8 cellular contexts compared by ENCODE assay signal in the genomic region with DNA sequence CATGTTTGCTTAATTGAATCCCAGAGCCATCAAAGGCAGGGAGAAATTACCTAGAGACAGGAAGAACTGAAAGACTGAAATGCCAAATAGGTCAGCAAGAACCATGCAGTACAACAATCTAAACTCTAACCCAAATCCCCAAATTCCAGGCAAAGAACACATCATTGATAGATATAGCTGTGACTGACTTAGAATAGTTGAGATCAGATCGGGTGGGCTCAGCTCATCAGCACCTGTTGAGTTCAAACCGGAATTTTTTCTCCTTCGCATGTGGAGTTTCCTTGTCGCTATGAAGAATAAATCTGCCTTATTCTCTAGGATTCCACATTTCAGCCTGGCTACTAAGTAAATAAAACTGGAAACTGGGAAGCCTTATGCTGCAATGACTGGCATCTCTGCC. TPM values are rescaled to one million over a fixed set of nuclear protein-coding genes. Genes with fewer than 3 reads are reported as not detected.
DNase-seq lines count a peak whose midpoint lies in the region; ATAC-seq and TF ChIP-seq lines count a peak whose summit lies in the region.

No MANE protein-coding gene starts in this region.

- no peaks in the 10 kb centered on the region for H3K9me3 Mint-ChIP-seq in dendritic cell treated with granulocyte-macrophage colony-stimulating factor and Interleukin-4, amounts not matched to agents 40 ng/mL and 50 ng/mL, for 4 days
- H3K9me3 Mint-ChIP-seq in naive thymus-derived CD8-positive, alpha-beta T cell = no peaks in the 10 kb centered on the region

- H3K27ac Mint-ChIP-seq in dendritic cell treated with granulocyte-macrophage colony-stimulating factor and Interleukin-4, amounts not matched to agents 40 ng/mL and 50 ng/mL, for 4 days = peak overlapping the region; percentile 93
- H3K27ac Mint-ChIP-seq in naive thymus-derived CD8-positive, alpha-beta T cell = peak overlapping the region; percentile 5 to 98 (median 94)

- DNase-seq in naive thymus-derived CD8-positive, alpha-beta T cell = no peak
- DNase-seq in NCI-H82 (lab: John Stamatoyannopoulos, UW) (no peak), substantia nigra (lab: John Stamatoyannopoulos, UW) (no peak), GM10266 (ENCODE audit: extremely low spot score) (no peak)
- no peak for DNase-seq in activated effector memory CD4-positive, alpha-beta T cell treated with anti-CD3 and anti-CD28 coated beads, Interleukin-2, amount 50 U/mL, for 16 hours

- POLR2A ChIA-PET in naive thymus-derived CD8-positive, alpha-beta T cell (lab: Charles Lee) = no interaction called here

- H3K27me3 Mint-ChIP-seq in dendritic cell treated with granulocyte-macrophage colony-stimulating factor and Interleukin-4, amounts not matched to agents 40 ng/mL and 50 ng/mL, for 4 days = no peaks in the 10 kb centered on the region
- no peaks in the 10 kb centered on the region for H3K27me3 Mint-ChIP-seq in naive thymus-derived CD8-positive, alpha-beta T cell

- TF ChIP-seq CTCF in GM10266 (IDR thresholded peaks at IDR 0.05; ENCODE audit: control insufficient read depth, insufficient read depth, low read depth, missing control alignments) = no peak

- ATAC-seq in naive thymus-derived CD8-positive, alpha-beta T cell = no peak

- H3K4me1 Mint-ChIP-seq in dendritic cell treated with granulocyte-macrophage colony-stimulating factor and Interleukin-4, amounts not matched to agents 40 ng/mL and 50 ng/mL, for 4 days (ENCODE audit: low read depth) = peaks cover 46% of the 10 kb centered on the region
- peaks cover 28 to 73% (median 54%) of the 10 kb centered on the region in 4 donors for H3K4me1 Mint-ChIP-seq in naive thymus-derived CD8-positive, alpha-beta T cell

- H3K9me3 ChIP-seq in KOPT-K1 (ENCODE audit: insufficient read depth, low read length, poor library complexity, severe bottlenecking) = no peaks in the 10 kb centered on the region

- peak overlapping the region; percentile 98 for H3K4me3 ChIP-seq in ACC112 (ENCODE audit: low read depth, low read length)

- intact Hi-C loops in dendritic cell treated with granulocyte-macrophage colony-stimulating factor and Interleukin-4, amounts not matched to agents 40 ng/mL and 50 ng/mL, for 4 days (cut with micrococcal nuclease) = no loop called here

- H3K4me3 Mint-ChIP-seq in dendritic cell treated with granulocyte-macrophage colony-stimulating factor and Interleukin-4, amounts not matched to agents 40 ng/mL and 50 ng/mL, for 4 days = peak overlapping the region; percentile 91
- peak overlapping the region; percentile 91 to 100 (median 100) for H3K4me3 Mint-ChIP-seq in naive thymus-derived CD8-positive, alpha-beta T cell

- peaks cover 64% of the 10 kb centered on the region for H3K79me2 ChIP-seq in ACC112 (ENCODE audit: control insufficient read depth, insufficient read depth, low read length, unreplicated experiment)

- H3K27me3 ChIP-seq in ACC112 (ENCODE audit: insufficient read depth, low read length) = no peaks in the 10 kb centered on the region

- peaks cover 32% of the 10 kb centered on the region for H3K36me3 Mint-ChIP-seq in dendritic cell treated with granulocyte-macrophage colony-stimulating factor and Interleukin-4, amounts not matched to agents 40 ng/mL and 50 ng/mL, for 4 days (ENCODE audit: low read depth)
- H3K36me3 Mint-ChIP-seq in naive thymus-derived CD8-positive, alpha-beta T cell = peaks cover 0 to 8% (median 0%) of the 10 kb centered on the region in 3 donors

- no peaks in the 10 kb centered on the region for H3K36me3 ChIP-seq in ACC112 (ENCODE audit: insufficient read depth, low read length)
- H3K36me3 ChIP-seq in KOPT-K1 (ENCODE audit: insufficient read depth, low read length) = peaks cover 9% of the 10 kb centered on the region; the same call in 1 of the 2 replicates

- H2AFZ ChIP-seq in ACC112 (ENCODE audit: low read length, unreplicated experiment) = peak overlapping the region; percentile 97

- no peak overlapping the region for H3K27ac ChIP-seq in ACC112 (ENCODE audit: low read depth, low read length)
- peak overlapping the region; percentile 79 for H3K27ac ChIP-seq in KOPT-K1 (ENCODE audit: low read depth, low read length, poor library complexity, severe bottlenecking)
- no peak overlapping the region for H3K27ac ChIP-seq in substantia nigra (ENCODE audit: low read depth, low read length, poor library complexity, severe bottlenecking)

- H3K4me1 ChIP-seq in ACC112 (ENCODE audit: control insufficient read depth, insufficient read depth, low read length, unreplicated experiment) = peaks cover 34% of the 10 kb centered on the region

RNA-seq across cellular contexts. Expression of a gene that starts 1.4 kb away (rescaled TPM):
- 10 to 100 TPM; 12.3 to 13.6 TPM for total RNA-seq in naive thymus-derived CD8-positive, alpha-beta T cell
- polyA plus RNA-seq in naive thymus-derived CD8-positive, alpha-beta T cell = 10 to 100 TPM; 11.9 to 14.7 (median 13.6) TPM

RNA-seq across cellular contexts. Expression of a gene that starts 1.8 kb away (rescaled TPM):
- 10 to 100 TPM; 33.4 to 34.1 TPM for total RNA-seq in naive thymus-derived CD8-positive, alpha-beta T cell
- polyA plus RNA-seq in naive thymus-derived CD8-positive, alpha-beta T cell = 10 to 100 TPM; 76.9 to 83.4 (median 81.6) TPM
